In genomic region chr18:44721748-44722147, GRCh38 we compare ENCODE assay signal across 8 cellular contexts. TPM values are rescaled to one million over a fixed set of nuclear protein-coding genes. Genes with fewer than 3 reads are reported as not detected.
A peak's percentile ranks its signal among the peaks of the same experiment; 100 is the strongest.
DNase-seq lines count a peak whose midpoint lies in the region; ATAC-seq, FAIRE-seq and TF ChIP-seq lines count a peak whose summit lies in the region.
"Not testable (repeated sequence)": the region's sequence is repeated elsewhere in the genome, so short reads cannot be mapped to it uniquely, and the experiment has no call there.

No MANE protein-coding gene starts in this region.

- TF ChIP-seq CTCF in SU-DHL-6 (IDR thresholded peaks at IDR 0.05; ENCODE audit: insufficient read depth, low read length, poor library complexity, severe bottlenecking); nephron (IDR thresholded peaks at IDR 0.05; ENCODE audit: unreplicated experiment in 3 of 3): not testable (repeated sequence)

- H3K36me3 ChIP-seq in SU-DHL-6 (ENCODE audit: low read length), result not testable (repeated sequence)

- H3K27ac Mint-ChIP-seq in nephron, result peak overlapping the region in 2 of 3 experiments; percentile 12 to 27

- H3K79me2 ChIP-seq in SU-DHL-6 (ENCODE audit: insufficient read depth, low read length), result not testable (repeated sequence)

- H4K20me1 ChIP-seq in SU-DHL-6 (ENCODE audit: low read depth, low read length), result not testable (repeated sequence)

- not testable (repeated sequence) for DNase-seq in GM12892 (ENCODE audit: insufficient read length)

- not testable (repeated sequence) for H3K27me3 Mint-ChIP-seq in nephron (ENCODE audit: low read depth)

- not testable (repeated sequence) for H3K4me3 ChIP-seq in SU-DHL-6 (ENCODE audit: insufficient read depth, low read length, poor library complexity, severe bottlenecking)

- peak overlapping the region; percentile 45 for H3K4me2 ChIP-seq in SU-DHL-6 (ENCODE audit: low read depth, low read length, poor library complexity, severe bottlenecking)

- 0 out of 2 replicates have a peak overlapping the region, but pooled peaks have one; percentile 1 for H3K9ac ChIP-seq in SU-DHL-6 (ENCODE audit: low read length)

- ATAC-seq in GM18870 (IDR thresholded peaks at IDR 0.05; ENCODE audit: unreplicated experiment), result peak; percentile 36
- ATAC-seq in GM21360 (IDR thresholded peaks at IDR 0.05; ENCODE audit: unreplicated experiment), result peak; percentile 29
- ATAC-seq in HG02623 (IDR thresholded peaks at IDR 0.05; ENCODE audit: unreplicated experiment), result peak; percentile 37
- ATAC-seq in HG03064 (IDR thresholded peaks at IDR 0.05; ENCODE audit: low read depth, unreplicated experiment), result peak; percentile 42
- ATAC-seq in HG03521 (IDR thresholded peaks at IDR 0.05; ENCODE audit: unreplicated experiment), result peak; percentile 36

- peaks cover 15% of the 10 kb centered on the region; the same call in 1 of the 2 replicates for H3F3A ChIP-seq in SU-DHL-6 (ENCODE audit: insufficient read depth)

- peak overlapping the region; percentile 59 for H3K27ac ChIP-seq in SU-DHL-6 (ENCODE audit: low read depth, low read length)

- not testable (repeated sequence) for H3K27me3 ChIP-seq in SU-DHL-6 (ENCODE audit: low read length)

- not testable (repeated sequence) for H3K9me2 ChIP-seq in SU-DHL-6 (replicated peaks; ENCODE audit: insufficient read depth, low read length)

- peaks cover 79% of the 10 kb centered on the region for H3K4me1 Mint-ChIP-seq in nephron

- H3K4me3 Mint-ChIP-seq in nephron, result not testable (repeated sequence)

- peak; percentile 94 for FAIRE-seq in GM12892 (lab: Jason Lieb, UNC)

- TF ChIP-seq POLR2A in GM12892 (IDR thresholded peaks at IDR 0.05; ENCODE audit: low read depth, low read length), result not testable (repeated sequence)

- not testable (repeated sequence) for H2AFZ ChIP-seq in SU-DHL-6 (ENCODE audit: low read depth, low read length, severe bottlenecking)

- peaks cover 31% of the 10 kb centered on the region for H3K36me3 Mint-ChIP-seq in nephron (ENCODE audit: low read depth)

- not testable (repeated sequence) for H3K9me3 Mint-ChIP-seq in nephron

- H3K9me3 ChIP-seq in SU-DHL-6 (ENCODE audit: insufficient read depth, low read length), result not testable (repeated sequence)

RNA-seq across cellular contexts. Expression of gene SETBP1, which starts 41.1 kb away (rescaled TPM):
- 4.8 TPM for polyA plus RNA-seq in GM12892 (2012; ENCODE audit: missing spikeins)
